ENCODE assay signal across 1 cellular context in genomic region chr7:151924001-151924400, GRCh38.
TF ChIP-seq lines count a peak whose summit lies in the region.

No MANE protein-coding gene starts in this region.

TF ChIP-seq in HepG2, 621 proteins besides CTCF, POLR2A, EP300 and RAD21:
- TF ChIP-seq ZNF841 (CRISPR knock-in tag; IDR thresholded peaks at IDR 0.05; ENCODE audit: borderline replicate concordance) (no peak), ZNF710 (CRISPR knock-in tag; IDR thresholded peaks at IDR 0.05; ENCODE audit: borderline replicate concordance) (no peak), ZNF264 (CRISPR knock-in tag; IDR thresholded peaks at IDR 0.05) (no peak), ZBTB38 (CRISPR knock-in tag; IDR thresholded peaks at IDR 0.05) (no peak), ZNF383 (CRISPR knock-in tag; IDR thresholded peaks at IDR 0.05; ENCODE audit: borderline replicate concordance) (no peak), NFE2L1 (CRISPR knock-in tag; IDR thresholded peaks at IDR 0.05; ENCODE audit: borderline replicate concordance) (no peak), MTF2 (CRISPR knock-in tag; IDR thresholded peaks at IDR 0.05; ENCODE audit: borderline replicate concordance) (no peak), ELF3 (CRISPR knock-in tag; IDR thresholded peaks at IDR 0.05) (no peak), BRF2 (CRISPR knock-in tag; IDR thresholded peaks at IDR 0.05) (no peak), NKX3-1 (CRISPR knock-in tag; IDR thresholded peaks at IDR 0.05) (no peak), SSRP1 (CRISPR knock-in tag; IDR thresholded peaks at IDR 0.05) (no peak), SYNCRIP (IDR thresholded peaks at IDR 0.05; ENCODE audit: insufficient read depth, low read depth, low read length) (no peak), ESRRA (CRISPR knock-in tag; IDR thresholded peaks at IDR 0.05; ENCODE audit: low read depth) (no peak), HDAC6 (IDR thresholded peaks at IDR 0.05; ENCODE audit: low read depth, low read length) (no peak), ZMYM2 (CRISPR knock-in tag; IDR thresholded peaks at IDR 0.05) (no peak), MXD1 (CRISPR knock-in tag; IDR thresholded peaks at IDR 0.05) (no peak), ZNF709 (CRISPR knock-in tag; IDR thresholded peaks at IDR 0.05) (no peak), ZNF207 (IDR thresholded peaks at IDR 0.05; ENCODE audit: borderline replicate concordance) (no peak), SNRNP70 (IDR thresholded peaks at IDR 0.05; ENCODE audit: low read depth, low read length) (no peak)
